Comparison of ENCODE assay signal across 27 cellular contexts in the genomic region with DNA sequence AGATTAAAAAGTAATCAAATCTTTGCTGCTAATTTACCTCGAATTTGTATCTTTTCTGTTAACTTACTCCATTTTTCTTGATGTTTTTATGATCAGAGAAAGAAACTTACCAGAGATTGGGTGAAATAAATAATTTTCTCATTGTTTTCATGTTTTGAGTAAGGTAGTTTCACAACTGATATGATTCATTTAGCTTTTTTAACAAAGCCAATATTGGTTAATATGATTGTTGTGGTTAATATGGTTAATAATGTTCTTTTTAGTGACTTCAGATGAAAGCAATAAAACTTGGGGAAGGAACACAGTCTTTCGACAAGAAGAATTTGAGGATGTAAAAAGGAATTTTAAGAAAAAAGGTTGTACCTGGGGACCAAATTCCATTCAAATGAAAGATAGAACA.
"Had no signal": no experiment of that assay in that cellular context is flagged by ENCODE, and none has a peak within 500 bp of the region (broad histone marks: within the 10 kb centered on the region; RNA-seq: fewer than 3 reads in every experiment).

No MANE protein-coding gene starts in this region.

- H3K9me3 ChIP-seq: adrenal gland, body of pancreas, breast epithelium had no signal

- H3K4me3 ChIP-seq: adrenal gland, body of pancreas, breast epithelium had no signal

- H3K4me3 Mint-ChIP-seq: activated CD8-positive, alpha-beta T cell treated with anti-CD3 and anti-CD28 coated beads, Interleukin-2, amount 10 ng/mL, durations not matched to agents 7 days and 5 days; activated naive CD4-positive, alpha-beta T cell treated with anti-CD3 and anti-CD28 coated beads for 36 hours; activated T-cell treated with anti-CD3 and anti-CD28 coated beads, Interleukin-2, amount 50 U/mL, for 24 hours had no signal

- H3K27me3 ChIP-seq: adrenal gland, body of pancreas, breast epithelium had no signal

- H3K4me1 ChIP-seq: adrenal gland, body of pancreas, breast epithelium had no signal

- H3K27ac ChIP-seq: adrenal gland, body of pancreas, breast epithelium, VCaP had no signal

- H3K9me3 Mint-ChIP-seq: activated naive CD4-positive, alpha-beta T cell treated with anti-CD3 and anti-CD28 coated beads for 36 hours; activated naive CD4-positive, alpha-beta T cell treated with anti-CD3 and anti-CD28 coated beads, Interleukin-2, amount 50 U/mL, for 72 hours; activated T-cell treated with anti-CD3 and anti-CD28 coated beads, Interleukin-2, amount 50 U/mL, for 24 hours had no signal

- H3K36me3 Mint-ChIP-seq: activated naive CD4-positive, alpha-beta T cell treated with anti-CD3 and anti-CD28 coated beads, Interleukin-2, amount 50 U/mL, for 72 hours had no signal

- ATAC-seq: activated CD8-positive, alpha-beta T cell treated with anti-CD3 and anti-CD28 coated beads, Interleukin-2, amount 10 ng/mL, durations not matched to agents 7 days and 5 days; activated naive CD4-positive, alpha-beta T cell treated with anti-CD3 and anti-CD28 coated beads, Interleukin-2, amount 50 U/mL, for 72 hours; body of pancreas; PC-3 had no signal

- H3K36me3 ChIP-seq: adrenal gland, breast epithelium had no signal

- H3K27me3 Mint-ChIP-seq: activated T-cell treated with anti-CD3 and anti-CD28 coated beads, Interleukin-2, amount 50 U/mL, for 24 hours had no signal

- FAIRE-seq: astrocyte had no signal

- H3K27ac Mint-ChIP-seq: activated CD8-positive, alpha-beta T cell treated with anti-CD3 and anti-CD28 coated beads, Interleukin-2, amount 10 ng/mL, durations not matched to agents 7 days and 5 days; activated naive CD4-positive, alpha-beta T cell treated with anti-CD3 and anti-CD28 coated beads for 36 hours; activated naive CD4-positive, alpha-beta T cell treated with anti-CD3 and anti-CD28 coated beads, Interleukin-2, amount 50 U/mL, for 72 hours; activated T-cell treated with anti-CD3 and anti-CD28 coated beads, Interleukin-2, amount 50 U/mL, for 24 hours had no signal

- DNase-seq: activated CD4-positive, alpha-beta T cell treated with anti-CD3 and anti-CD28 coated beads for 1 hour; activated CD4-positive, alpha-beta T cell treated with anti-CD3 and anti-CD28 coated beads for 48 hours; activated CD4-positive, CD25-positive, alpha-beta regulatory T cell; activated CD8-positive, alpha-beta T cell treated with anti-CD3 and anti-CD28 coated beads, Interleukin-2, amount 10 ng/mL, durations not matched to agents 7 days and 5 days; activated gamma-delta T cell treated with Interleukin-2 at 50 U/mL for 16 hours; activated naive CD4-positive, alpha-beta T cell treated with anti-CD3 and anti-CD28 coated beads for 36 hours; activated T-cell treated with anti-CD3 and anti-CD28 coated beads, Interleukin-2, amount 50 U/mL, for 24 hours; adrenal gland; body of pancreas; MM.1S; MV-4-11; NCI-H1092; NCI-H1436 treated with DMSO at 0.1 percent for 48 hours; NCI-H1694 treated with DMSO at 0.1 percent for 48 hours; NCI-H2029; NCI-H345; NCI-H524 treated with DMSO at 0.1 percent for 48 hours; NCI-H748 treated with DMSO at 0.1 percent for 48 hours; NK-92 treated with Interleukin-12 subunit alpha and Interleukin-12 subunit beta, amount 100 ng/mL, for 24 hours; PC-3; Right ventricle myocardium superior; SW 1271; T-helper 9 cell had no signal
